In the genomic region with DNA sequence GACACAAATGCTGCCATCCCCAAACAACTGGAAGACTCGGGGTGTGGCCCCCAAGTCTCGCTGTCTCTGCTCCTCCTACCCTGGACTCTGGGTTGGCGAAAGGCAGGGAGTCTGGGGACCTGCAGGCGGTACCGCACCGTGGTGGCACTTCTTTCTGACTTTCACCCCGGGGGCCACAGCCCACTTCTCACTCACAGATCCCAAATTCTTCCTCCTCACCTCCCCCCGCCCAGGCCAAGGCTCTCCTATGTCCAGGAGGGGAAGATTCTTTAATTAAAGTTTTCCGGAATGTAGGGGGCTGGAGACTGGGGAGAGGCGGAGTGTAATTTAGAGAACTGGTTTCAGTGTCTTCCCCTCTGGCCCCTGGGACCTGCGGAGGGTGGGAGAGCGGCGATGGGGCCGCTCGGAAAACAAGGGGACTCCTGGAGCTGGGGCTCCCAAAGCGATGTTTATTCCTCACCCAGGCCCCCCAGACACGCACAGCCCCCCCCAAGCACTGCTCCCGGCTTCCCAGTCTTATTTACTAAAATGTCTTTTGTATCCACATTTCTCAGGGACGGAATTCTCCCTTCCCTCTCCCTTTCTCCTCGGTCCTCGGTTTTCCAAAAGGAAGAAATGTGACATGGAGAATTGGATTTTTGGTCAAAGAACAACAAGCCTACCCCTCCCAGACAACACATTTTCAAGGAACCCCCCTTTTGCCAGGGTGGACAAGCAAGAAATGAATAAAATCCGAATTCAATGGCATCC, we compare ENCODE assay signal across 14 cellular contexts. TPM values are rescaled to one million over a fixed set of nuclear protein-coding genes. Genes with fewer than 3 reads are reported as not detected.
DNase-seq lines count a peak whose midpoint lies in the region; ATAC-seq, FAIRE-seq and TF ChIP-seq lines count a peak whose summit lies in the region.
"Had no signal": no experiment of that assay in that cellular context is flagged by ENCODE, and none has a peak within 500 bp of the region (broad histone marks: within the 10 kb centered on the region; RNA-seq: fewer than 3 reads in every experiment).

No MANE protein-coding gene starts in this region.

- H3K4me1 ChIP-seq in K562 (replicated peaks in 1 of 2; ENCODE audit: control insufficient read depth in 2 of 2, insufficient read depth in 2 of 2, low read length in 2 of 2): peaks cover 30 to 62% of the 10 kb centered on the region in 2 experiments
- H3K4me1 ChIP-seq in mesodermal cell (ENCODE audit: control insufficient read depth, insufficient read depth, low read length, poor library complexity, severe bottlenecking): peaks cover 52% of the 10 kb centered on the region
- peaks cover 44% of the 10 kb centered on the region for H3K4me1 ChIP-seq in suprapubic skin
- H3K4me1 ChIP-seq in A673 (ENCODE audit: insufficient read depth, low read length, poor library complexity, severe bottlenecking): no peaks in the 10 kb centered on the region

- intact Hi-C loops in K562 (cut with micrococcal nuclease): no loop called here
- intact Hi-C loops in A673 (cut with micrococcal nuclease; ENCODE audit: unreplicated experiment): no loop called here

- no peak for TF ChIP-seq CTCF in K562 (IDR thresholded peaks at IDR 0.05 in 2 of 3, conservative IDR thresholded peaks at IDR 0.05 in 1 of 3; ENCODE audit: insufficient read depth in 2 of 3, low read depth in 1 of 3, low read length in 3 of 3)
- no peak for TF ChIP-seq CTCF in suprapubic skin (IDR thresholded peaks at IDR 0.05)
- no peak for TF ChIP-seq CTCF in A673 (conservative IDR thresholded peaks at IDR 0.05; ENCODE audit: low read depth, low read length)

- peaks cover 11% of the 10 kb centered on the region for H3K4me1 Mint-ChIP-seq in activated naive CD8-positive, alpha-beta T cell (ENCODE audit: low read depth)
- H3K4me1 Mint-ChIP-seq in activated naive CD8-positive, alpha-beta T cell treated with anti-CD3 and anti-CD28 coated beads, Interleukin-2, amount 50 U/mL, for 24 hours: peaks cover 14% of the 10 kb centered on the region

- H3K4me2 ChIP-seq in K562 (ENCODE audit: insufficient read depth, low read length): no peak overlapping the region

- H3K79me2 ChIP-seq in K562 (ENCODE audit: control insufficient read depth, insufficient read depth, low read length): no peaks in the 10 kb centered on the region

- TF ChIP-seq EP300 in K562 (IDR thresholded peaks at IDR 0.05; ENCODE audit: low read length): no peak
- no peak for TF ChIP-seq EP300 in suprapubic skin (IDR thresholded peaks at IDR 0.05)

- H3K27ac Mint-ChIP-seq in activated naive CD8-positive, alpha-beta T cell: no peak overlapping the region
- no peak overlapping the region for H3K27ac Mint-ChIP-seq in activated naive CD8-positive, alpha-beta T cell treated with anti-CD3 and anti-CD28 coated beads, Interleukin-2, amount 50 U/mL, for 24 hours

- H3K4me3 ChIP-seq in K562: no peak overlapping the region
- H3K4me3 ChIP-seq in mesodermal cell (ENCODE audit: extremely low read depth, insufficient read depth, low read length, poor library complexity, severe bottlenecking): peak overlapping the region; percentile 47
- peak overlapping the region; percentile 53 for H3K4me3 ChIP-seq in suprapubic skin
- H3K4me3 ChIP-seq in A673 (ENCODE audit: low read depth, low read length, poor library complexity, severe bottlenecking): no peak overlapping the region

- POLR2A ChIA-PET in K562 (lab: Yijun Ruan, JAX) (no interaction called here), A673 (lab: Charles Lee; ENCODE audit: low non-redundant PET) (no interaction called here)

- TF ChIP-seq POLR2A in K562 (conservative IDR thresholded peaks at IDR 0.05) (no peak), suprapubic skin (IDR thresholded peaks at IDR 0.05) (no peak)

- no peak overlapping the region for H3K27ac ChIP-seq in K562 (ENCODE audit: extremely low read depth, low read depth, low read length)
- H3K27ac ChIP-seq in mesodermal cell (ENCODE audit: low read depth, low read length, severe bottlenecking): no peak overlapping the region
- peak overlapping the region; percentile 2 for H3K27ac ChIP-seq in suprapubic skin
- H3K27ac ChIP-seq in A673 (ENCODE audit: low read depth, low read length, poor library complexity, severe bottlenecking): no peak overlapping the region

- H3K9ac ChIP-seq in K562 (ENCODE audit: insufficient read depth in 1 of 2, low read depth in 2 of 2, low read length in 2 of 2): 0 out of 4 replicates have a peak overlapping the region, but pooled peaks of 1 of the 2 experiments have one; percentile 28

- BruUV-seq in K562 (replicated peaks; lab: Mats Ljungman, UMichigan) (no TSS peak), A673 (replicated peaks; lab: Mats Ljungman, UMichigan) (no TSS peak)

- H3K4me3 Mint-ChIP-seq in activated naive CD8-positive, alpha-beta T cell: peak overlapping the region; percentile 65
- no peak overlapping the region for H3K4me3 Mint-ChIP-seq in activated naive CD8-positive, alpha-beta T cell treated with anti-CD3 and anti-CD28 coated beads, Interleukin-2, amount 50 U/mL, for 24 hours

- no peaks in the 10 kb centered on the region for H3K36me3 Mint-ChIP-seq in activated naive CD8-positive, alpha-beta T cell
- no peaks in the 10 kb centered on the region for H3K36me3 Mint-ChIP-seq in activated naive CD8-positive, alpha-beta T cell treated with anti-CD3 and anti-CD28 coated beads, Interleukin-2, amount 50 U/mL, for 24 hours (ENCODE audit: low read depth)

- H3K36me3 ChIP-seq in K562 (ENCODE audit: control insufficient read depth, insufficient read depth, low read length) (no peaks in the 10 kb centered on the region), mesodermal cell (ENCODE audit: control insufficient read depth, insufficient read depth, low read length) (no peaks in the 10 kb centered on the region), suprapubic skin (no peaks in the 10 kb centered on the region), A673 (ENCODE audit: insufficient read depth, low read length, poor library complexity, severe bottlenecking) (no peaks in the 10 kb centered on the region)

- H3K27me3 ChIP-seq in K562 (ENCODE audit: control insufficient read depth in 2 of 2, insufficient read depth in 2 of 2, low read length in 2 of 2) (no peaks in the 10 kb centered on the region), suprapubic skin (peaks cover 78% of the 10 kb centered on the region), A673 (replicated peaks; ENCODE audit: insufficient read depth, low read depth, low read length, poor library complexity) (peaks cover 28% of the 10 kb centered on the region)

- no peaks in the 10 kb centered on the region for H3K9me3 ChIP-seq in K562 (replicated peaks; ENCODE audit: control insufficient read depth, insufficient read depth, low read depth, low read length)
- H3K9me3 ChIP-seq in mesodermal cell (ENCODE audit: control insufficient read depth, low read length): no peaks in the 10 kb centered on the region
- H3K9me3 ChIP-seq in suprapubic skin: no peaks in the 10 kb centered on the region
- no peaks in the 10 kb centered on the region for H3K9me3 ChIP-seq in A673 (ENCODE audit: low read depth, low read length, poor library complexity, severe bottlenecking)

- 74% methylated on average over 18 of the region's 22 CpGs for WGBS in K562 (ENCODE audit: insufficient coverage, low coverage, missing lambda C conversion rate)
- 3 to 8% methylated on average over 11 to 12 of the region's 22 CpGs for WGBS in mesodermal cell (ENCODE audit: insufficient coverage in 2 of 2), 2 experiments
- WGBS in suprapubic skin: 4% methylated on average over 21 of the region's 22 CpGs

- peak; percentile 40 for FAIRE-seq in K562 (lab: Jason Lieb, UNC)
- FAIRE-seq: colon had no signal

- H3K9me3 Mint-ChIP-seq in activated naive CD8-positive, alpha-beta T cell (ENCODE audit: low read depth): no peaks in the 10 kb centered on the region
- H3K9me3 Mint-ChIP-seq in activated naive CD8-positive, alpha-beta T cell treated with anti-CD3 and anti-CD28 coated beads, Interleukin-2, amount 50 U/mL, for 24 hours: no peaks in the 10 kb centered on the region

- in situ Hi-C loops in K562 (cut with MboI): loop anchor here (25.0 kb wide), 1 partner anchor 1230 kb away; no protein-coding TSS in a partner anchor

- CTCF ChIA-PET in K562 (lab: Yijun Ruan, JAX; ENCODE audit: low intra/inter-chr PET ratio) (no interaction called here), A673 (lab: Charles Lee) (no interaction called here)

- no peak for ATAC-seq in activated naive CD8-positive, alpha-beta T cell treated with anti-CD3 and anti-CD28 coated beads, Interleukin-2, amount 50 U/mL, for 24 hours
- ATAC-seq in K562 (no peak), HG02642 (IDR thresholded peaks at IDR 0.05; ENCODE audit: poor library complexity, unreplicated experiment) (no peak)

- no peaks in the 10 kb centered on the region for H3K9me1 ChIP-seq in K562 (ENCODE audit: control insufficient read depth, insufficient read depth, low read length)

- no peak for DNase-seq in activated naive CD8-positive, alpha-beta T cell treated with anti-CD3 and anti-CD28 coated beads, Interleukin-2, amount 50 U/mL, for 24 hours
- DNase-seq in K562 (ENCODE audit: extremely low read depth in 1 of 4, low spot score in 3 of 4) (no peak), suprapubic skin (ENCODE audit: low spot score in 2 of 2) (no peak), A673 (ENCODE audit: low spot score) (no peak), EL (no peak)
- DNase-seq: amniotic stem cell, DND-41, HCEC 1CT, NCI-H2081, NCI-H748 treated with DMSO at 0.1 percent for 48 hours had no signal

- no peak for TF ChIP-seq RAD21 in K562 (CRISPR knock-in tag; conservative IDR thresholded peaks at IDR 0.05 in 1 of 2, IDR thresholded peaks at IDR 0.05 in 1 of 2)

- peaks cover 48% of the 10 kb centered on the region for H3K27me3 Mint-ChIP-seq in activated naive CD8-positive, alpha-beta T cell
- H3K27me3 Mint-ChIP-seq in activated naive CD8-positive, alpha-beta T cell treated with anti-CD3 and anti-CD28 coated beads, Interleukin-2, amount 50 U/mL, for 24 hours: peaks cover 75% of the 10 kb centered on the region

- no peaks in the 10 kb centered on the region; the same call in 1 of the 2 replicates for H4K20me1 ChIP-seq in K562 (replicated peaks; ENCODE audit: control insufficient read depth, insufficient read depth, low read length)

- H2AFZ ChIP-seq in K562 (ENCODE audit: low read depth, low read length): no peak overlapping the region; the same call in 1 of the 2 replicates

RNA-seq across cellular contexts. Expression of a gene that starts 1.2 kb away (rescaled TPM):
- 8.1 and 10.9 TPM in 2 replicates for total RNA-seq in K562 (2011; cell fraction: chromatin; rRNA removed; ENCODE audit: low replicate concordance)
- total RNA-seq in K562 (2011; cell fraction: nucleolus; rRNA removed): 6.1 and 6.8 TPM in 2 replicates
- total RNA-seq in K562 (2011; cell fraction: nucleoplasm; rRNA removed): 7.8 and 8.3 TPM in 2 replicates
- total RNA-seq in K562 (2014; rRNA removed) (1.5 and 2.9 TPM in 2 replicates), K562 (2014; rRNA removed; fragmentation: Illumina TruSeq; extraction: Trizol) (2.2 and 2.4 TPM in 2 replicates), K562 (2015; rRNA removed; fragmentation: Illumina TruSeq; extraction: Trizol) (2.6 and 2.8 TPM in 2 replicates), K562 (2021) (2.7 and 3.5 TPM in 2 replicates), suprapubic skin (10 to 100 TPM; 39.3 to 84.9 (median 61.7) TPM), A673 (2021) (1.3 and 2.2 TPM in 2 replicates)
- polyA plus RNA-seq in K562 (2011; rRNA removed) (5.9 and 6.1 TPM in 2 replicates), K562 (2014; fragmentation: Illumina TruSeq; extraction: Trizol) (3.2 and 3.6 TPM in 2 replicates), K562 (2014; fragmentation: Nextera tagmentation; extraction: Ambion mirVana) (1 to 10 TPM; 2.1 to 3.5 TPM), K562 (2014; rRNA removed) (2.5 and 3.3 TPM in 2 replicates)
- 3.4 and 3.9 TPM in 2 replicates for polyA plus RNA-seq in K562 (2011; cell fraction: cytosol; rRNA removed)
- 18.0 and 19.7 TPM in 2 replicates for polyA plus RNA-seq in K562 (2011; cell fraction: nucleus; rRNA removed)
- polyA plus RNA-seq in K562 (2012): 2.5 and 2.8 TPM in 2 replicates
- 2.9 and 3.6 TPM in 2 replicates for polyA minus RNA-seq in K562 (2011; rRNA and poly(A)+ RNA removed)
- 2.0 and 2.4 TPM in 2 replicates for polyA minus RNA-seq in K562 (2011; cell fraction: cytosol; rRNA and poly(A)+ RNA removed)
- polyA minus RNA-seq in K562 (2011; cell fraction: nucleus; rRNA and poly(A)+ RNA removed): 2.6 and 2.7 TPM in 2 replicates
- polyA plus RNA-seq in mesodermal cell (2013, experiment 1 of 2): 17.7 TPM
- 14.9 TPM for polyA plus RNA-seq in mesodermal cell (2013, experiment 2 of 2)

RNA-seq across cellular contexts. Expression of a gene that starts 34.1 kb away (rescaled TPM):
- not detected in 2 replicates for total RNA-seq in K562 (2011; cell fraction: chromatin; rRNA removed; ENCODE audit: low replicate concordance)
- not detected in 2 replicates for total RNA-seq in K562 (2011; cell fraction: nucleolus; rRNA removed)
- total RNA-seq in K562 (2011; cell fraction: nucleoplasm; rRNA removed): not detected in 2 replicates
- total RNA-seq in K562 (2014; rRNA removed): not detected in 2 replicates
- not detected in 2 replicates for total RNA-seq in K562 (2014; rRNA removed; fragmentation: Illumina TruSeq; extraction: Trizol)
- not detected in 2 replicates for total RNA-seq in K562 (2015; rRNA removed; fragmentation: Illumina TruSeq; extraction: Trizol)
- not detected in 2 replicates for total RNA-seq in K562 (2021)
- not detected in 2 replicates for polyA plus RNA-seq in K562 (2011; rRNA removed)
- polyA plus RNA-seq in K562 (2011; cell fraction: cytosol; rRNA removed): not detected in 2 replicates
- not detected in 2 replicates for polyA plus RNA-seq in K562 (2011; cell fraction: nucleus; rRNA removed)
- polyA plus RNA-seq in K562 (2012): not detected in 2 replicates
- polyA plus RNA-seq in K562 (2014; fragmentation: Illumina TruSeq; extraction: Trizol): not detected in 2 replicates
- polyA plus RNA-seq in K562 (2014; fragmentation: Nextera tagmentation; extraction: Ambion mirVana): not detected
- not detected in 2 replicates for polyA plus RNA-seq in K562 (2014; rRNA removed)
- polyA minus RNA-seq in K562 (2011; rRNA and poly(A)+ RNA removed): not detected in 2 replicates
- not detected in 2 replicates for polyA minus RNA-seq in K562 (2011; cell fraction: cytosol; rRNA and poly(A)+ RNA removed)
- polyA minus RNA-seq in K562 (2011; cell fraction: nucleus; rRNA and poly(A)+ RNA removed): not detected in 2 replicates
- polyA plus RNA-seq in mesodermal cell (2013, experiment 1 of 2): 8.2 TPM
- polyA plus RNA-seq in mesodermal cell (2013, experiment 2 of 2): 5.9 TPM
- 1 to 10 TPM; 3.6 to 8.3 (median 4.5) TPM for total RNA-seq in suprapubic skin
- not detected in 2 replicates for total RNA-seq in A673 (2021)

Comparison
In these comparisons a context has a peak if more than half of its experiments do, and no peak if none do; other contexts are left out.
1. H3K4me3 ChIP-seq: peak in mesodermal cell (single experiment) and suprapubic skin (single experiment); none in K562 (single experiment) and A673 (single experiment).